Comparison of ENCODE assay signal across 13 cellular contexts in the genomic region with DNA sequence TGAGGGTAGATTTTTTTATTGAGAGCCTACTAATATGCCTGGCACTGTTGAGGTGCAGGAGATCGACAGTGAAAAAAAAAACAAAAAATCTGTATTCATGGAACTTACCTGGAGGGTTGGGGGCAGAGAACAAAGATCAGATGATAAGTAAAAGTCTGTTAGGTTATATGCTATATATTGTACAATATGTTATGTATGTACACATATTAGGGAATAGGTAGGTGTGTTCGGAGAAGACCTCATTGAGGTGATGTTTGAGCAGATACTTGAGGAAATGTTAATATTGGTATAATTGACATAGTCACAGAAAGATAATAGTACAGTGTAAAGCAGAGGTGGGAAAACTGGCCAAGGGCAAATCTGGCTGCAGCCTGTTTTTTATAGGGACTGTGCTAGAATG. TPM values are rescaled to one million over a fixed set of nuclear protein-coding genes. Genes with fewer than 3 reads are reported as not detected.
DNase-seq lines count a peak whose midpoint lies in the region; ATAC-seq lines count a peak whose summit lies in the region.
"Had no signal": no experiment of that assay in that cellular context is flagged by ENCODE, and none has a peak within 500 bp of the region (broad histone marks: within the 10 kb centered on the region; RNA-seq: fewer than 3 reads in every experiment).

No MANE protein-coding gene starts in this region.

- H3K4me3 Mint-ChIP-seq in IgD-negative memory B cell = peak overlapping the region; percentile 25 to 76 (median 74)
- H3K4me3 Mint-ChIP-seq in activated naive CD8-positive, alpha-beta T cell treated with anti-CD3 and anti-CD28 coated beads, Interleukin-2, amount 50 U/mL, for 24 hours = peak overlapping the region; percentile 99
- H3K4me3 Mint-ChIP-seq in naive B cell = peak overlapping the region in 4 of 8 donors; percentile 7 to 38 (median 18)

- peak overlapping the region; percentile 97 for H3K4me3 ChIP-seq in ACC112 (ENCODE audit: low read depth, low read length)

- H3K27me3 ChIP-seq in ACC112 (ENCODE audit: insufficient read depth, low read length) = no peaks in the 10 kb centered on the region

- peaks cover 31% of the 10 kb centered on the region for H3K36me3 ChIP-seq in ACC112 (ENCODE audit: insufficient read depth, low read length)
- H3K36me3 ChIP-seq: thoracic aorta had no signal

- H3K9me3 Mint-ChIP-seq in IgD-negative memory B cell = peaks cover 0 to 2% (median 0%) of the 10 kb centered on the region in 3 donors
- peaks cover 4% of the 10 kb centered on the region for H3K9me3 Mint-ChIP-seq in activated naive CD8-positive, alpha-beta T cell treated with anti-CD3 and anti-CD28 coated beads, Interleukin-2, amount 50 U/mL, for 24 hours
- no peaks in the 10 kb centered on the region for H3K9me3 Mint-ChIP-seq in naive B cell

- no peak for DNase-seq in activated naive CD8-positive, alpha-beta T cell treated with anti-CD3 and anti-CD28 coated beads, Interleukin-2, amount 50 U/mL, for 24 hours
- DNase-seq in naive B cell (no peak), UCSD-AML1 (lab: John Stamatoyannopoulos, UW; ENCODE audit: unreplicated experiment) (no peak), NCI-H446 treated with DMSO at 0.1 percent for 48 hours (lab: John Stamatoyannopoulos, UW) (no peak), D341Med (ENCODE audit: low spot score) (no peak)
- DNase-seq: DMS53; foreskin melanocyte; NCI-H1092; NK-92 treated with Interleukin-12 subunit alpha and Interleukin-12 subunit beta, amount 100 ng/mL, for 24 hours had no signal

- peak overlapping the region; percentile 97 for H3K27ac ChIP-seq in ACC112 (ENCODE audit: low read depth, low read length)
- H3K27ac ChIP-seq: thoracic aorta had no signal

- H3K36me3 Mint-ChIP-seq in IgD-negative memory B cell (peaks cover 17% of the 10 kb centered on the region), naive B cell (peaks cover 20 to 33% of the 10 kb centered on the region in 2 donors)
- H3K36me3 Mint-ChIP-seq in activated naive CD8-positive, alpha-beta T cell treated with anti-CD3 and anti-CD28 coated beads, Interleukin-2, amount 50 U/mL, for 24 hours (ENCODE audit: low read depth) = peaks cover 60% of the 10 kb centered on the region

- no peaks in the 10 kb centered on the region for H3K27me3 Mint-ChIP-seq in IgD-negative memory B cell
- peaks cover 2% of the 10 kb centered on the region for H3K27me3 Mint-ChIP-seq in activated naive CD8-positive, alpha-beta T cell treated with anti-CD3 and anti-CD28 coated beads, Interleukin-2, amount 50 U/mL, for 24 hours
- no peaks in the 10 kb centered on the region for H3K27me3 Mint-ChIP-seq in naive B cell

- no peak for ATAC-seq in activated naive CD8-positive, alpha-beta T cell treated with anti-CD3 and anti-CD28 coated beads, Interleukin-2, amount 50 U/mL, for 24 hours
- ATAC-seq in naive B cell (ENCODE audit: low read depth in 2 of 2) (no peak), GM21825 (IDR thresholded peaks at IDR 0.05; ENCODE audit: unreplicated experiment) (no peak)

- H2AFZ ChIP-seq in ACC112 (ENCODE audit: low read length, unreplicated experiment) = no peak overlapping the region

- peak overlapping the region; percentile 82 to 87 (median 86) for H3K27ac Mint-ChIP-seq in IgD-negative memory B cell
- peak overlapping the region; percentile 99 for H3K27ac Mint-ChIP-seq in activated naive CD8-positive, alpha-beta T cell treated with anti-CD3 and anti-CD28 coated beads, Interleukin-2, amount 50 U/mL, for 24 hours
- peak overlapping the region in 5 of 6 donors; percentile 1 to 89 (median 83) for H3K27ac Mint-ChIP-seq in naive B cell

- H3K4me1 Mint-ChIP-seq in IgD-negative memory B cell (peaks cover 31 to 48% (median 35%) of the 10 kb centered on the region in 3 donors), naive B cell (peaks cover 42 to 56% (median 51%) of the 10 kb centered on the region in 3 donors)
- peaks cover 51% of the 10 kb centered on the region for H3K4me1 Mint-ChIP-seq in activated naive CD8-positive, alpha-beta T cell treated with anti-CD3 and anti-CD28 coated beads, Interleukin-2, amount 50 U/mL, for 24 hours

- H3K79me2 ChIP-seq in ACC112 (ENCODE audit: control insufficient read depth, insufficient read depth, low read length, unreplicated experiment) = peaks cover 52% of the 10 kb centered on the region

- peaks cover 19% of the 10 kb centered on the region for H3K4me1 ChIP-seq in ACC112 (ENCODE audit: control insufficient read depth, insufficient read depth, low read length, unreplicated experiment)

RNA-seq across cellular contexts. Expression of a gene that starts 5.6 kb away (rescaled TPM):
- 222 TPM for polyA plus RNA-seq in IgD-negative memory B cell
- 100 to 1,000 TPM; 161 to 190 (median 184) TPM for polyA plus RNA-seq in naive B cell (ENCODE audit: low read depth in 6 of 6)

RNA-seq across cellular contexts. Expression of a gene that starts 45.9 kb away (rescaled TPM):
- 55.9 TPM for polyA plus RNA-seq in IgD-negative memory B cell
- polyA plus RNA-seq in naive B cell (ENCODE audit: low read depth in 6 of 6) = 10 to 100 TPM; 42.8 to 80.8 (median 50.0) TPM
